ENCODE assay signal across 7 cellular contexts in genomic region chr7:99690918-99691317, GRCh38. TPM values are rescaled to one million over a fixed set of nuclear protein-coding genes. Genes with fewer than 3 reads are reported as not detected.
"Had no signal": no experiment of that assay in that cellular context is flagged by ENCODE, and none has a peak within 500 bp of the region (broad histone marks: within the 10 kb centered on the region; RNA-seq: fewer than 3 reads in every experiment).

No MANE protein-coding gene starts in this region.

RNA-seq across cellular contexts. Expression of gene CYP3A7, which starts 44.1 kb away (rescaled TPM):
- total RNA-seq: stomach, subcutaneous adipose tissue, temporal lobe, testis, thoracic aorta, thyroid gland, vagina had no signal
- polyA plus RNA-seq: stomach had no signal
